18 cellular contexts compared by ENCODE assay signal in the genomic region with DNA sequence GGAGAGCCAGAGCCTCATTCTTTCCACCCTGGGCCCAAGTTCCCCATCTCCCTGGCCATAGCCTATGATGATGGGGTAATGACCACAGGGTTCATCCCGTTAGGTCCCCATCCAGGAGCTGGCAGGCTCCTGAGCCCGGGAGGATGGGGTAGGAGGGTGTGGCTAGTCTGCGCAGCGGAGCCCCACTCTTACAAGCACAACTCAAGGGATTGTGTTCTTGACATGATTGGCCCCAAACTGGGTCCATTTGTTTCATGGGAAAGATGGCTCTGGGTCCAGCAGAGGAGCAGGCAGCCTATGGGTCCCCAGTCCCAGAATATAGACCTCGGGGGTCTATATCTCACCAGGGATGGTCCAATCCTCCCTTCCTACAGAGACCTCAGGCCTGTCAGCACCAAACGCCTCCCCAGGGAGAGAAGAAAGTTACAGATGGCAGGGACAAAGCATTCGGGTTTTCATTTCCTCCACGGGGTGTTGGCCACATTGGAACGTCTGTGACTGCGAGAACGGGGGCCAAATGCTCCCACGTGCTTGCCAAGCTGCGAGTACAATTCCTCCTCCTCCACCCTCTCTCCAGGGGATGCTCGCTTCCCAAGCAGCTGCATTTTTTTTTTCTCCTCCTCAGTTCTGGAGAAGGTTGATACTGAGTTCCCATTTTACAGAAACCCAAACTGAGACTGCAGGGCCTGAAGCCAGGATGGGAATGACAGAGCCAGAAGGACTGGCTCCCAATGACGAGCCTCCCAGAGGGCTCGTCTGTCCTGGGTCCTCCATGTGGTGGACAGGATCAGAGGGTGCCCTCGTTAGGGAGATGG.
DNase-seq lines count a peak whose midpoint lies in the region; ATAC-seq, FAIRE-seq and TF ChIP-seq lines count a peak whose summit lies in the region.
"Had no signal": no experiment of that assay in that cellular context is flagged by ENCODE, and none has a peak within 500 bp of the region (broad histone marks: within the 10 kb centered on the region; RNA-seq: fewer than 3 reads in every experiment).

No MANE protein-coding gene starts in this region.

- H3K4me1 ChIP-seq in BLaER1 (peaks cover 82% of the 10 kb centered on the region), K562 (replicated peaks in 1 of 2; ENCODE audit: control insufficient read depth in 2 of 2, insufficient read depth in 2 of 2, low read length in 2 of 2) (peaks cover 25 to 39% of the 10 kb centered on the region in 2 experiments), right atrium auricular region (peaks cover 0 to 51% of the 10 kb centered on the region in 2 donors), gastrocnemius medialis (peaks cover 36 to 37% of the 10 kb centered on the region in 2 donors), hepatocyte (ENCODE audit: insufficient read depth) (peaks cover 13% of the 10 kb centered on the region)

- no peaks in the 10 kb centered on the region for H3K9me2 ChIP-seq in hepatocyte (replicated peaks; ENCODE audit: insufficient read depth)

- no peaks in the 10 kb centered on the region for H3K36me3 ChIP-seq in BLaER1
- no peaks in the 10 kb centered on the region for H3K36me3 ChIP-seq in K562 (ENCODE audit: control insufficient read depth, insufficient read depth, low read length)
- H3K36me3 ChIP-seq in right atrium auricular region: no peaks in the 10 kb centered on the region
- no peaks in the 10 kb centered on the region for H3K36me3 ChIP-seq in gastrocnemius medialis
- no peaks in the 10 kb centered on the region for H3K36me3 ChIP-seq in hepatocyte (replicated peaks; ENCODE audit: insufficient read depth, low read depth)

- H4K20me1 ChIP-seq in BLaER1: no peaks in the 10 kb centered on the region
- no peaks in the 10 kb centered on the region for H4K20me1 ChIP-seq in K562 (replicated peaks; ENCODE audit: control insufficient read depth, insufficient read depth, low read length)
- H4K20me1 ChIP-seq in hepatocyte (ENCODE audit: insufficient read depth, poor library complexity, severe bottlenecking): no peaks in the 10 kb centered on the region

- TF ChIP-seq POLR2A in K562 (conservative IDR thresholded peaks at IDR 0.05) (no peak), gastrocnemius medialis (IDR thresholded peaks at IDR 0.05) (no peak)

- WGBS in K562 (ENCODE audit: insufficient coverage, low coverage, missing lambda C conversion rate): 59% methylated on average over 17 of the region's 17 CpGs
- WGBS in hepatocyte (ENCODE audit: low lambda C conversion rate, missing lambda C conversion rate): 93% methylated on average over 17 of the region's 17 CpGs

- in situ Hi-C loops in K562 (cut with MboI): no loop called here
- in situ Hi-C loops in gastrocnemius medialis (cut with MboI; ENCODE audit: low sequenced_read_pairs in 4 of 4): loop anchor here in 1 of 4 donors (10.0 kb wide), 1 partner anchor 48 kb away; no protein-coding TSS in a partner anchor

- POLR2A ChIA-PET in K562 (lab: Yijun Ruan, JAX): interaction anchor here (0.6 to 1.0 kb wide), 4 partner anchors 19 to 52 kb away, joined by 3 to 4 read pairs (median 4); no protein-coding TSS in a partner anchor

- H3K9me1 ChIP-seq in K562 (ENCODE audit: control insufficient read depth, insufficient read depth, low read length): no peaks in the 10 kb centered on the region

- ATAC-seq in K562 (no peak), gastrocnemius medialis (peak; percentile 18 to 20), GM21381 (IDR thresholded peaks at IDR 0.05; ENCODE audit: unreplicated experiment) (no peak)
- ATAC-seq: activated CD8-positive, alpha-beta T cell treated with anti-CD3 and anti-CD28 coated beads for 36 hours; SK-N-SH treated with all-trans-retinoic acid at 6 μM for 48 hours had no signal

- no peak for FAIRE-seq in K562 (lab: Jason Lieb, UNC)
- FAIRE-seq: GM18507, keratinocyte, urothelium cell line had no signal

- H3K9me3 ChIP-seq in BLaER1: no peaks in the 10 kb centered on the region
- H3K9me3 ChIP-seq in K562 (replicated peaks; ENCODE audit: control insufficient read depth, insufficient read depth, low read depth, low read length): no peaks in the 10 kb centered on the region
- no peaks in the 10 kb centered on the region for H3K9me3 ChIP-seq in right atrium auricular region
- H3K9me3 ChIP-seq in gastrocnemius medialis: no peaks in the 10 kb centered on the region
- no peaks in the 10 kb centered on the region for H3K9me3 ChIP-seq in hepatocyte (ENCODE audit: low read depth)

- H3K79me2 ChIP-seq in K562 (ENCODE audit: control insufficient read depth, insufficient read depth, low read length): no peaks in the 10 kb centered on the region
- no peaks in the 10 kb centered on the region for H3K79me2 ChIP-seq in hepatocyte

- peak overlapping the region; percentile 1 for H2AFZ ChIP-seq in K562 (ENCODE audit: low read depth, low read length)
- H2AFZ ChIP-seq in hepatocyte: no peak overlapping the region

- H3K27me3 ChIP-seq in BLaER1 (no peaks in the 10 kb centered on the region), K562 (ENCODE audit: control insufficient read depth in 2 of 2, insufficient read depth in 2 of 2, low read length in 2 of 2) (no peaks in the 10 kb centered on the region), right atrium auricular region (no peaks in the 10 kb centered on the region), gastrocnemius medialis (no peaks in the 10 kb centered on the region), hepatocyte (no peaks in the 10 kb centered on the region)

- no peak for TF ChIP-seq EP300 in K562 (IDR thresholded peaks at IDR 0.05; ENCODE audit: low read length)

- DNase-seq in K562 (ENCODE audit: extremely low read depth in 1 of 4, low spot score in 3 of 4): peak in 1 of 4 experiments; percentile 33
- peak; percentile 90 for DNase-seq in right atrium auricular region (ENCODE audit: low spot score)
- DNase-seq in gastrocnemius medialis: peak in 1 of 2 donors; percentile 73
- DNase-seq in GM19238 (ENCODE audit: insufficient read length, low spot score): no peak
- no peak for DNase-seq in DMS 273 treated with DMSO at 0.1 percent for 48 hours (lab: John Stamatoyannopoulos, UW)
- DNase-seq in hepatocyte (ENCODE audit: low spot score): no peak
- DNase-seq: activated CD8-positive, alpha-beta T cell treated with anti-CD3 and anti-CD28 coated beads for 36 hours; Calu3; caudate nucleus; GOT3; NCI-H1417; stimulated activated CD4-positive, alpha-beta T cell treated with anti-CD3 and anti-CD28 coated beads, Interleukin-2, amount 100 ng/mL, for 24 hours had no signal

- no peak overlapping the region for H3K4me3 ChIP-seq in BLaER1
- H3K4me3 ChIP-seq in K562: no peak overlapping the region
- no peak overlapping the region for H3K4me3 ChIP-seq in right atrium auricular region
- H3K4me3 ChIP-seq in gastrocnemius medialis: no peak overlapping the region
- H3K4me3 ChIP-seq in hepatocyte: no peak overlapping the region

- TF ChIP-seq CTCF in K562 (IDR thresholded peaks at IDR 0.05 in 2 of 3, conservative IDR thresholded peaks at IDR 0.05 in 1 of 3; ENCODE audit: insufficient read depth in 2 of 3, low read depth in 1 of 3, low read length in 3 of 3): no peak
- no peak for TF ChIP-seq CTCF in right atrium auricular region (IDR thresholded peaks at IDR 0.05)
- no peak for TF ChIP-seq CTCF in gastrocnemius medialis (IDR thresholded peaks at IDR 0.05 in 4 of 5, conservative IDR thresholded peaks at IDR 0.05 in 1 of 5)
- no peak for TF ChIP-seq CTCF in hepatocyte (IDR thresholded peaks at IDR 0.05; ENCODE audit: poor library complexity)

- H3K27ac ChIP-seq in BLaER1: peak overlapping the region; percentile 40; the same call in 1 of the 2 replicates
- no peak overlapping the region for H3K27ac ChIP-seq in K562 (ENCODE audit: extremely low read depth, low read depth, low read length)
- H3K27ac ChIP-seq in right atrium auricular region: peak overlapping the region; percentile 73 to 88
- peak overlapping the region; percentile 76 to 88 (median 86) for H3K27ac ChIP-seq in gastrocnemius medialis
- H3K27ac ChIP-seq in hepatocyte: no peak overlapping the region

- H3K9ac ChIP-seq in BLaER1: no peak overlapping the region
- peak overlapping the region in 1 of 2 experiments; percentile 92; a peak in 1 of 4 replicates for H3K9ac ChIP-seq in K562 (ENCODE audit: insufficient read depth in 1 of 2, low read depth in 2 of 2, low read length in 2 of 2)

- CTCF ChIA-PET in K562 (lab: Yijun Ruan, JAX; ENCODE audit: low intra/inter-chr PET ratio): no interaction called here

- no peak for TF ChIP-seq RAD21 in K562 (CRISPR knock-in tag; conservative IDR thresholded peaks at IDR 0.05 in 1 of 2, IDR thresholded peaks at IDR 0.05 in 1 of 2)

- H3K4me2 ChIP-seq in BLaER1 (peak overlapping the region; percentile 73), K562 (ENCODE audit: insufficient read depth, low read length) (no peak overlapping the region), hepatocyte (no peak overlapping the region)

- no TSS peak for BruUV-seq in K562 (replicated peaks; lab: Mats Ljungman, UMichigan)

- intact Hi-C loops in K562 (cut with micrococcal nuclease) (no loop called here), gastrocnemius medialis (cut with DNase I; ENCODE audit: low total_unique reads) (no loop called here)

TF ChIP-seq in K562, 482 proteins besides CTCF, POLR2A, EP300 and RAD21:
- TF ChIP-seq SOX6 (IDR thresholded peaks at IDR 0.05): no peak
- no peak for TF ChIP-seq ZEB2 (IDR thresholded peaks at IDR 0.05)
- no peak for TF ChIP-seq MLX (CRISPR knock-in tag; conservative IDR thresholded peaks at IDR 0.05)
- TF ChIP-seq KDM1A (IDR thresholded peaks at IDR 0.05): peak in 1 of 2 experiments; percentile 26; a peak in 1 of 4 replicates
- no peak for TF ChIP-seq ZFP36 (IDR thresholded peaks at IDR 0.05; ENCODE audit: low read depth, low read length, partially characterized antibody)
- TF ChIP-seq BCOR (IDR thresholded peaks at IDR 0.05): peak; percentile 76; the same call in 1 of the 2 replicates
- no peak for TF ChIP-seq CHD4 (IDR thresholded peaks at IDR 0.05; ENCODE audit: insufficient read depth, insufficient replicate concordance, low read depth, low read length, poor library complexity, severe bottlenecking)
- TF ChIP-seq BDP1 (IDR thresholded peaks at IDR 0.05; ENCODE audit: insufficient read depth, insufficient read length): no peak
- peak; percentile 69 for TF ChIP-seq ESRRA (IDR thresholded peaks at IDR 0.05; ENCODE audit: borderline replicate concordance, low read depth)
- TF ChIP-seq RBM25 (IDR thresholded peaks at IDR 0.05; ENCODE audit: low read depth, low read length, severe bottlenecking): peak; percentile 28

Comparison
In these comparisons a context has a peak if more than half of its experiments do, and no peak if none do; other contexts are left out.
1. H3K27ac ChIP-seq: peak in BLaER1 (single experiment), right atrium auricular region (2 of 2) and gastrocnemius medialis (4 of 4); none in K562 (single experiment) and hepatocyte (single experiment).
2. ATAC-seq: peak in gastrocnemius medialis (2 of 2); none in K562 (single experiment) and GM21381 (single experiment).